9 cellular contexts compared by ENCODE assay signal in genomic region chr10:70131560-70131937, GRCh38. TPM values are rescaled to one million over a fixed set of nuclear protein-coding genes. Genes with fewer than 3 reads are reported as not detected.
A peak's percentile ranks its signal among the peaks of the same experiment; 100 is the strongest.
DNase-seq lines count a peak whose midpoint lies in the region; ATAC-seq and TF ChIP-seq lines count a peak whose summit lies in the region.
"Had no signal": no experiment of that assay in that cellular context is flagged by ENCODE, and none has a peak within 500 bp of the region (broad histone marks: within the 10 kb centered on the region; RNA-seq: fewer than 3 reads in every experiment).

No MANE protein-coding gene starts in this region.

- H3K4me1 ChIP-seq in HAP-1 = peaks cover 13% of the 10 kb centered on the region
- H3K4me1 ChIP-seq in breast epithelium = no peaks in the 10 kb centered on the region
- H3K4me1 ChIP-seq in mucosa of stomach (ENCODE audit: control insufficient read depth, insufficient read depth, low read length) = peaks cover 13% of the 10 kb centered on the region

- in situ Hi-C loops in HAP-1 (cut with MboI; ENCODE audit: low sequenced_read_pairs) = no loop called here

- H3K4me3 ChIP-seq in AG09309 (ENCODE audit: control insufficient read depth, low read depth, low read length) (peak overlapping the region; percentile 63; the same call in 1 of the 2 replicates), HAP-1 (peak overlapping the region; percentile 51), breast epithelium (peak overlapping the region; percentile 61 to 88 (median 87)), mucosa of stomach (ENCODE audit: low read length) (peak overlapping the region; percentile 79)

- intact Hi-C loops in breast epithelium (cut with DNase I; ENCODE audit: low total_unique reads) = no loop called here

- no peak for TF ChIP-seq POLR2A in breast epithelium (IDR thresholded peaks at IDR 0.05)

- TF ChIP-seq CTCF in AG09309 (IDR thresholded peaks at IDR 0.05; ENCODE audit: control insufficient read depth, insufficient read depth, low read depth, low read length, missing control alignments) (no peak), breast epithelium (IDR thresholded peaks at IDR 0.05) (no peak)

- H3K36me3 ChIP-seq in HAP-1 (replicated peaks) (peaks cover 4% of the 10 kb centered on the region; the same call in 1 of the 2 replicates), breast epithelium (no peaks in the 10 kb centered on the region), mucosa of stomach (ENCODE audit: control insufficient read depth, insufficient read depth, low read length) (no peaks in the 10 kb centered on the region)

- peak overlapping the region; percentile 82 to 88 for H3K27ac ChIP-seq in breast epithelium

- peak overlapping the region; percentile 91 for H3K9ac ChIP-seq in mucosa of stomach (ENCODE audit: low read length)

- no peak for ATAC-seq in GM21825 (IDR thresholded peaks at IDR 0.05; ENCODE audit: unreplicated experiment)

- DNase-seq in AG09309 (ENCODE audit: low read depth) (no peak), HAP-1 (ENCODE audit: low spot score in 2 of 2) (no peak), breast epithelium (ENCODE audit: low spot score in 2 of 2) (no peak), AML-193 (lab: John Stamatoyannopoulos, UW) (no peak)
- DNase-seq in stimulated activated naive CD4-positive, alpha-beta T cell (lab: John Stamatoyannopoulos, UW) = no peak
- no peak for DNase-seq in activated CD8-positive, alpha-beta memory T cell treated with anti-CD3 and anti-CD28 coated beads, Interleukin-2, amount 50 U/mL, for 4 hours
- DNase-seq: effector CD8-positive, alpha-beta T cell had no signal

- H3K9me3 ChIP-seq in HAP-1 (no peaks in the 10 kb centered on the region), breast epithelium (no peaks in the 10 kb centered on the region), mucosa of stomach (ENCODE audit: control insufficient read depth, low read length) (no peaks in the 10 kb centered on the region)

- H3K27me3 ChIP-seq in HAP-1 (ENCODE audit: low read depth) = no peaks in the 10 kb centered on the region
- no peaks in the 10 kb centered on the region for H3K27me3 ChIP-seq in breast epithelium
- no peaks in the 10 kb centered on the region for H3K27me3 ChIP-seq in mucosa of stomach (ENCODE audit: control insufficient read depth, insufficient read depth, low read length)

RNA-seq across cellular contexts. Expression of gene AIFM2, which starts 1.1 kb away (rescaled TPM):
- total RNA-seq in breast epithelium = 10 to 100 TPM; 14.3 to 42.1 (median 33.1) TPM

RNA-seq across cellular contexts. Expression of gene TYSND1, which starts 15.0 kb away (rescaled TPM):
- 10 to 100 TPM; 12.5 to 19.9 (median 19.7) TPM for total RNA-seq in breast epithelium

RNA-seq across cellular contexts. Expression of gene SAR1A, which starts 38.8 kb away (rescaled TPM):
- total RNA-seq in breast epithelium = 10 to 100 TPM; 87.5 to 95.4 (median 95.4) TPM
